ENCODE assay signal across 13 cellular contexts in genomic region chr9:79824265-79824664, GRCh38.
DNase-seq lines count a peak whose midpoint lies in the region; ATAC-seq and TF ChIP-seq lines count a peak whose summit lies in the region.
"Had no signal": no experiment of that assay in that cellular context is flagged by ENCODE, and none has a peak within 500 bp of the region (broad histone marks: within the 10 kb centered on the region; RNA-seq: fewer than 3 reads in every experiment).

No MANE protein-coding gene starts in this region.

- DNase-seq in GM03348 (ENCODE audit: low spot score) (no peak), NCI-H2227 treated with DMSO at 0.1 percent for 48 hours (lab: John Stamatoyannopoulos, UW) (no peak), hepatocyte (ENCODE audit: low spot score) (no peak), SW480 (ENCODE audit: low spot score) (no peak)
- DNase-seq: activated T-cell treated with anti-CD3 and anti-CD28 coated beads for 4 hours, brain microvascular endothelial cell, MV-4-11 had no signal

- H2AFZ ChIP-seq in hepatocyte: no peak overlapping the region

- H3K36me3 ChIP-seq in hepatocyte (replicated peaks; ENCODE audit: insufficient read depth, low read depth): no peaks in the 10 kb centered on the region
- H3K36me3 ChIP-seq: brain microvascular endothelial cell, right atrium auricular region had no signal

- H3K27me3 ChIP-seq in hepatocyte: no peaks in the 10 kb centered on the region
- H3K27me3 ChIP-seq: brain microvascular endothelial cell, right atrium auricular region had no signal

- peaks cover 14 to 16% (median 15%) of the 10 kb centered on the region in 3 donors for H3K4me1 Mint-ChIP-seq in IgD-negative memory B cell

- no peaks in the 10 kb centered on the region for H3K9me3 Mint-ChIP-seq in IgD-negative memory B cell

- no peak overlapping the region for H3K4me3 ChIP-seq in hepatocyte
- H3K4me3 ChIP-seq: right atrium auricular region had no signal

- no peaks in the 10 kb centered on the region for H3K9me3 ChIP-seq in hepatocyte (ENCODE audit: low read depth)
- H3K9me3 ChIP-seq: right atrium auricular region had no signal

- no peaks in the 10 kb centered on the region for H3K9me2 ChIP-seq in hepatocyte (replicated peaks; ENCODE audit: insufficient read depth)

- H3K79me2 ChIP-seq in hepatocyte: no peaks in the 10 kb centered on the region

- no peaks in the 10 kb centered on the region for H3K4me1 ChIP-seq in hepatocyte (ENCODE audit: insufficient read depth)
- H3K4me1 ChIP-seq: right atrium auricular region had no signal

- TF ChIP-seq CTCF in hepatocyte (IDR thresholded peaks at IDR 0.05; ENCODE audit: poor library complexity): no peak

- 97% methylated on average over 3 of the region's 3 CpGs for WGBS in hepatocyte (ENCODE audit: low lambda C conversion rate, missing lambda C conversion rate)

- peak overlapping the region in 2 of 3 donors; percentile 1 to 74 for H3K27ac Mint-ChIP-seq in IgD-negative memory B cell

- peaks cover 4% of the 10 kb centered on the region for H3K27me3 Mint-ChIP-seq in IgD-negative memory B cell

- no peak overlapping the region for H3K27ac ChIP-seq in hepatocyte
- H3K27ac ChIP-seq: brain microvascular endothelial cell, C4-2B, right atrium auricular region had no signal

- peak; percentile 98 for ATAC-seq in GM18517 (IDR thresholded peaks at IDR 0.05; ENCODE audit: unreplicated experiment)
- ATAC-seq in GM19455 (IDR thresholded peaks at IDR 0.05; ENCODE audit: unreplicated experiment): peak; percentile 99
- ATAC-seq in HG02938 (IDR thresholded peaks at IDR 0.05; ENCODE audit: unreplicated experiment): peak; percentile 87

- H3K36me3 Mint-ChIP-seq in IgD-negative memory B cell: peaks cover 2% of the 10 kb centered on the region

- no peaks in the 10 kb centered on the region for H4K20me1 ChIP-seq in hepatocyte (ENCODE audit: insufficient read depth, poor library complexity, severe bottlenecking)

- H3K4me2 ChIP-seq in hepatocyte: no peak overlapping the region

- peak overlapping the region; percentile 8 to 88 (median 59) for H3K4me3 Mint-ChIP-seq in IgD-negative memory B cell
